15 cellular contexts compared by ENCODE assay signal in the genomic region with DNA sequence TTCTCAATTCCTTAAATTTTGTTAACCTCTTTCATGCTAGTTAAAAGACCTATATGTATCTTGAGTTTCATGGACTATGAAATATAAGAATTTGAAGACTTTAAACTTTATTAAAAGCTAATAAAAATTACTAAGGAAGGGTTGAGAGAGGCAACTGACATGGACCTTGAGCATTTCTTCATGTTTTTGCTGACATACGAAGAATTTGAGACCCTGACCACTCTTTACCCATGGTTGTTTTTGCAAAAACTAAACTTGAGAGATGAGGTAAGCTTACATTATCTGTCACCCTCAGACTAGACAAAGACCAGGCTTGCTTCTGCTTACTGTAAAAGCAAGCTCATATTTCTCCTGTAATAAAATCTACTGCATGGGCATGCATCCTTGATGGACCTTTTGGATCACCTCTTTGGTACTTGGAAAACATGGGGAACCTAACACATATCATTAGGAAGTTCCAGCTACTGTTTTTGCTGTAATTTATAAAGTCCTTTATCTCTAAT.
DNase-seq lines count a peak whose midpoint lies in the region; ATAC-seq and TF ChIP-seq lines count a peak whose summit lies in the region.
"Had no signal": no experiment of that assay in that cellular context is flagged by ENCODE, and none has a peak within 500 bp of the region (broad histone marks: within the 10 kb centered on the region; RNA-seq: fewer than 3 reads in every experiment).

No MANE protein-coding gene starts in this region.

- no peak for ATAC-seq in omental fat pad (ENCODE audit: low FRiP score)
- ATAC-seq in GM21381 (IDR thresholded peaks at IDR 0.05; ENCODE audit: unreplicated experiment), result no peak
- ATAC-seq: GM12878, GM23338 had no signal

- DNase-seq in NCI-H748 (lab: John Stamatoyannopoulos, UW; ENCODE audit: unreplicated experiment) (peak; percentile 1), NCI-H748 treated with DMSO at 0.1 percent for 48 hours (lab: John Stamatoyannopoulos, UW) (no peak), NCI-H69 (lab: John Stamatoyannopoulos, UW) (peak; percentile 1), amniotic epithelial cell (ENCODE audit: low read depth) (peak; percentile 5), omental fat pad (ENCODE audit: low spot score) (no peak), DMS153 (lab: John Stamatoyannopoulos, UW) (no peak)
- DNase-seq: ACHN; Calu3; CD4-positive, CD25-positive, alpha-beta regulatory T cell; DMS 273 treated with DMSO at 0.1 percent for 48 hours; DMS79; H9 had no signal

- TF ChIP-seq CTCF in omental fat pad (IDR thresholded peaks at IDR 0.05), result no peak

Comparison
In these comparisons a context has a peak if more than half of its experiments do, and no peak if none do; other contexts are left out.
1. DNase-seq: peak in NCI-H748 (single experiment), NCI-H69 (single experiment) and amniotic epithelial cell (single experiment); none in NCI-H748 treated with DMSO at 0.1 percent for 48 hours (single experiment), omental fat pad (single experiment) and DMS153 (single experiment).